ENCODE assay signal across 27 cellular contexts in genomic region chr1:63937623-63938022, GRCh38.
A peak's percentile ranks its signal among the peaks of the same experiment; 100 is the strongest.
DNase-seq lines count a peak whose midpoint lies in the region; ATAC-seq and FAIRE-seq lines count a peak whose summit lies in the region.
"Had no signal": no experiment of that assay in that cellular context is flagged by ENCODE, and none has a peak within 500 bp of the region (broad histone marks: within the 10 kb centered on the region; RNA-seq: fewer than 3 reads in every experiment).

No MANE protein-coding gene starts in this region.

- no peak for FAIRE-seq in frontal cortex (lab: Jason Lieb, UNC)
- FAIRE-seq: A204.1, endothelial cell of umbilical vein, islet of Langerhans, K562 had no signal

- DNase-seq in kidney tubule cell (ENCODE audit: low spot score) (peak; percentile 53), NCI-H2107 (lab: John Stamatoyannopoulos, UW) (no peak), DMS114 treated with DMSO at 0.1 percent for 48 hours (lab: John Stamatoyannopoulos, UW; ENCODE audit: unreplicated experiment) (no peak), frontal cortex (ENCODE audit: low spot score in 2 of 2) (no peak), HUDEP-2 (lab: John Stamatoyannopoulos, UW; ENCODE audit: unreplicated experiment in 76 of 76) (no peak)
- DNase-seq: activated CD4-positive, alpha-beta T cell treated with anti-CD3 and anti-CD28 coated beads for 48 hours; activated naive CD4-positive, alpha-beta T cell; activated T-cell treated with anti-CD3 and anti-CD28 coated beads, Interleukin-2, amount 50 U/mL, for 4 hours; AML-193; CD4-positive, alpha-beta T cell; cerebellar nuclear complex; left ventricle myocardium inferior; naive thymus-derived CD4-positive, alpha-beta T cell; NCI-H1105; NCI-H1930; NCI-H526; NK-92 treated with Interleukin-12 subunit alpha and Interleukin-12 subunit beta, amount 100 ng/mL, for 24 hours; occipital lobe; PC-9 had no signal

- peak; percentile 34 for ATAC-seq in GM18508 (IDR thresholded peaks at IDR 0.05; ENCODE audit: insufficient read depth, unreplicated experiment)
- ATAC-seq in GM21528 (IDR thresholded peaks at IDR 0.05; ENCODE audit: low FRiP score, unreplicated experiment) = peak; percentile 45
- peak; percentile 35 for ATAC-seq in HG03139 (IDR thresholded peaks at IDR 0.05; ENCODE audit: unreplicated experiment)
- ATAC-seq: activated T-cell treated with anti-CD3 and anti-CD28 coated beads, Interleukin-2, amount 50 U/mL, for 4 hours; K562; naive thymus-derived CD4-positive, alpha-beta T cell; Right ventricle myocardium inferior had no signal
